ENCODE assay signal across 24 cellular contexts in genomic region chr18:63130176-63130575, GRCh38.
"Had no signal": no experiment of that assay in that cellular context is flagged by ENCODE, and none has a peak within 500 bp of the region (broad histone marks: within the 10 kb centered on the region; RNA-seq: fewer than 3 reads in every experiment).

No MANE protein-coding gene starts in this region.

- H3K27me3 ChIP-seq: tibial artery had no signal

- H3K4me3 ChIP-seq: tibial artery had no signal

- DNase-seq: activated B cell treated with CpG ODN at 0.5 μM for 24 hours; activated CD4-positive, alpha-beta memory T cell treated with anti-CD3 and anti-CD28 coated beads, Interleukin-2, amount 10 ng/mL, durations not matched to agents 7 days and 5 days; activated CD4-positive, alpha-beta T cell treated with anti-CD3 and anti-CD28 coated beads for 4 hours; activated effector memory CD4-positive, alpha-beta T cell treated with anti-CD3 and anti-CD28 coated beads, Interleukin-2, amount 50 U/mL, for 16 hours; activated naive CD4-positive, alpha-beta T cell treated with anti-CD3 and anti-CD28 coated beads, Interleukin-2, amount 50 U/mL, for 16 hours; activated T-cell treated with anti-CD3 and anti-CD28 coated beads, Interleukin-2, amount 50 U/mL, for 48 hours; cerebellar nuclear complex; cortex of kidney; erythroblast; head of caudate nucleus; kidney; nephron progenitor cell; occipital lobe; stimulated activated CD4-positive, alpha-beta T cell treated with anti-CD3 and anti-CD28 coated beads, Interleukin-12 subunit alpha, Interleukin-12 subunit beta, amount 100 ng/mL, for 4 hours; stimulated activated CD4-positive, alpha-beta T cell treated with anti-CD3 and anti-CD28 coated beads, Interleukin-1b, Interleukin-23, amount 100 ng/mL, for 48 hours; stimulated activated CD8-positive, alpha-beta memory T cell treated with anti-CD3 and anti-CD28 coated beads, Interleukin-4, amount 100 ng/mL, for 48 hours; stimulated activated naive CD4-positive, alpha-beta T cell treated with Interleukin-2 at 50 U/mL for 16 hours; substantia nigra; tibial artery had no signal

- H3K27ac Mint-ChIP-seq: activated B cell treated with CpG ODN at 0.5 μM for 24 hours; activated CD4-positive, alpha-beta memory T cell treated with anti-CD3 and anti-CD28 coated beads, Interleukin-2, amount 10 ng/mL, durations not matched to agents 7 days and 5 days; mesothelial cell of epicardium; nephron progenitor cell had no signal

- ATAC-seq: left lobe of liver had no signal

- FAIRE-seq: bronchial epithelial cell, endometrium, kidney, urothelium cell line had no signal

- H3K36me3 Mint-ChIP-seq: mesothelial cell of epicardium had no signal

- H3K27me3 Mint-ChIP-seq: activated B cell treated with CpG ODN at 0.5 μM for 24 hours; activated CD4-positive, alpha-beta memory T cell treated with anti-CD3 and anti-CD28 coated beads, Interleukin-2, amount 10 ng/mL, durations not matched to agents 7 days and 5 days had no signal

- H3K4me3 Mint-ChIP-seq: activated B cell treated with CpG ODN at 0.5 μM for 24 hours; activated CD4-positive, alpha-beta memory T cell treated with anti-CD3 and anti-CD28 coated beads, Interleukin-2, amount 10 ng/mL, durations not matched to agents 7 days and 5 days; mesothelial cell of epicardium had no signal

- H3K9me3 Mint-ChIP-seq: activated B cell treated with CpG ODN at 0.5 μM for 24 hours; activated CD4-positive, alpha-beta memory T cell treated with anti-CD3 and anti-CD28 coated beads, Interleukin-2, amount 10 ng/mL, durations not matched to agents 7 days and 5 days; mesothelial cell of epicardium; nephron progenitor cell had no signal

- H3K9me3 ChIP-seq: tibial artery had no signal
